ENCODE assay signal across 8 cellular contexts in genomic region chr10:58152698-58153263, GRCh38.
A peak's percentile ranks its signal among the peaks of the same experiment; 100 is the strongest.
DNase-seq lines count a peak whose midpoint lies in the region; ATAC-seq and FAIRE-seq lines count a peak whose summit lies in the region.

No MANE protein-coding gene starts in this region.

- H3K79me2 ChIP-seq in trophoblast cell (ENCODE audit: control insufficient read depth, insufficient read depth, low read length, poor library complexity): no peaks in the 10 kb centered on the region

- no peak overlapping the region for H2BK12ac ChIP-seq in trophoblast cell (ENCODE audit: low read length)

- no peaks in the 10 kb centered on the region for H3K79me1 ChIP-seq in trophoblast cell (ENCODE audit: low read length)

- no peak overlapping the region for H4K12ac ChIP-seq in trophoblast cell (ENCODE audit: low read depth, low read length)

- no peaks in the 10 kb centered on the region for H3K36me3 ChIP-seq in trophoblast cell (ENCODE audit: control insufficient read depth in 1 of 2, insufficient read depth in 2 of 2, low read length in 2 of 2)

- DNase-seq in NCI-H2081 (lab: John Stamatoyannopoulos, UW) (peak; percentile 45 to 58), NCI-H2081 treated with DMSO at 0.1 percent for 48 hours (lab: John Stamatoyannopoulos, UW) (no peak), NCI-H69 (lab: John Stamatoyannopoulos, UW) (peak; percentile 74), activated T-cell treated with anti-CD3 and anti-CD28 coated beads for 48 hours (ENCODE audit: low read depth) (peak; percentile 13), frontal cortex (ENCODE audit: low spot score in 2 of 2) (peak; percentile 4 to 32), trophoblast cell (peak; percentile 42 to 79)

- H2BK120ac ChIP-seq in trophoblast cell (ENCODE audit: insufficient read depth, low read length, poor library complexity): no peak overlapping the region

- H4K91ac ChIP-seq in trophoblast cell (ENCODE audit: low read depth, low read length): no peak overlapping the region

- no peaks in the 10 kb centered on the region for H3K4me1 ChIP-seq in trophoblast cell (ENCODE audit: control insufficient read depth in 1 of 2, insufficient read depth in 2 of 2, low read length in 2 of 2)

- H3K4me2 ChIP-seq in trophoblast cell (ENCODE audit: low read length): no peak overlapping the region

- H4K8ac ChIP-seq in trophoblast cell (ENCODE audit: low read depth, low read length): no peak overlapping the region

- H3K4me3 ChIP-seq in trophoblast cell (ENCODE audit: low read depth, low read length): no peak overlapping the region

- H3K23ac ChIP-seq in trophoblast cell (ENCODE audit: low read length): no peak overlapping the region

- H3K9ac ChIP-seq in trophoblast cell (ENCODE audit: low read length): no peak overlapping the region

- no peak overlapping the region for H3K4ac ChIP-seq in trophoblast cell (ENCODE audit: low read depth, low read length)

- no peak overlapping the region for H2AK5ac ChIP-seq in trophoblast cell (ENCODE audit: low read length)

- H2BK5ac ChIP-seq in trophoblast cell (ENCODE audit: low read depth, low read length, poor library complexity): no peak overlapping the region

- H3K27ac ChIP-seq in trophoblast cell (ENCODE audit: low read depth, low read length): no peak overlapping the region

- H3K27me3 ChIP-seq in trophoblast cell (ENCODE audit: insufficient read depth, low read length): no peaks in the 10 kb centered on the region

- no peak overlapping the region for H3K14ac ChIP-seq in trophoblast cell (ENCODE audit: low read length)

- no peak overlapping the region for H2AFZ ChIP-seq in trophoblast cell (ENCODE audit: insufficient read depth, low read length, poor library complexity)

- no CpG with 5 or more reads among the region's 7 CpGs for WGBS in trophoblast cell (ENCODE audit: extremely low coverage, insufficient coverage, insufficient read length)

- FAIRE-seq in frontal cortex (lab: Jason Lieb, UNC): no peak

- H3K9me3 ChIP-seq in trophoblast cell (ENCODE audit: insufficient read depth, low read depth, low read length): no peaks in the 10 kb centered on the region

- no peak overlapping the region for H3K18ac ChIP-seq in trophoblast cell (ENCODE audit: low read length)

- peak; percentile 59 for ATAC-seq in HG02642 (IDR thresholded peaks at IDR 0.05; ENCODE audit: poor library complexity, unreplicated experiment)
- no peak for ATAC-seq in GM21381 (IDR thresholded peaks at IDR 0.05; ENCODE audit: unreplicated experiment)
